Comparison of ENCODE assay signal across 28 cellular contexts in genomic region chr2:166560022-166560421, GRCh38.
"Had no signal": no experiment of that assay in that cellular context is flagged by ENCODE, and none has a peak within 500 bp of the region (broad histone marks: within the 10 kb centered on the region; RNA-seq: fewer than 3 reads in every experiment).

No MANE protein-coding gene starts in this region.

- DNase-seq: activated CD4-positive, alpha-beta T cell treated with anti-CD3 and anti-CD28 coated beads for 48 hours; activated CD4-positive, alpha-beta T cell treated with anti-CD3 and anti-CD28 coated beads, Interleukin-2, amount 50 U/mL, for 1 hour; activated CD4-positive, alpha-beta T cell treated with anti-CD3 and anti-CD28 coated beads, Interleukin-2, amount 50 U/mL, for 48 hours; activated CD8-positive, alpha-beta memory T cell treated with anti-CD3 and anti-CD28 coated beads for 24 hours; activated CD8-positive, alpha-beta T cell treated with anti-CD3 and anti-CD28 coated beads for 36 hours; activated effector memory CD4-positive, alpha-beta T cell treated with Interleukin-2 at 50 U/mL for 16 hours; activated gamma-delta T cell treated with Interleukin-2 at 50 U/mL for 16 hours; activated naive CD4-positive, alpha-beta T cell treated with anti-CD3 and anti-CD28 coated beads, Interleukin-2, amount 50 U/mL, for 16 hours; activated naive CD4-positive, alpha-beta T cell treated with Interleukin-2 at 50 U/mL for 16 hours; activated T-cell treated with anti-CD3 and anti-CD28 coated beads, Interleukin-2, amount 50 U/mL, for 4 hours; adrenal gland; amygdala; aorta; body of pancreas; caudate nucleus; cortex of kidney; dermis blood vessel endothelial cell; effector CD4-positive, alpha-beta T cell; effector memory CD8-positive, alpha-beta T cell; erythroblast; foreskin melanocyte; heart right ventricle; T-helper 2 cell had no signal

- H3K4me1 Mint-ChIP-seq: activated T-helper 17 cell treated with anti-CD3 and anti-CD28 coated beads, Interleukin-2, amount 50 U/mL, for 72 hours had no signal

- H3K27me3 ChIP-seq: adrenal gland, body of pancreas, esophagus muscularis mucosa, gastroesophageal sphincter, heart right ventricle had no signal

- H3K27me3 Mint-ChIP-seq: effector memory CD8-positive, alpha-beta T cell had no signal

- H3K4me1 ChIP-seq: adrenal gland, body of pancreas, esophagus muscularis mucosa, gastroesophageal sphincter, heart right ventricle had no signal

- H3K9me3 Mint-ChIP-seq: activated CD8-positive, alpha-beta T cell treated with anti-CD3 and anti-CD28 coated beads for 36 hours; activated T-cell treated with anti-CD3 and anti-CD28 coated beads, Interleukin-2, amount 50 U/mL, for 4 hours; activated T-helper 17 cell treated with anti-CD3 and anti-CD28 coated beads, Interleukin-2, amount 50 U/mL, for 72 hours had no signal

- FAIRE-seq: colon had no signal

- H3K27ac Mint-ChIP-seq: activated CD8-positive, alpha-beta T cell treated with anti-CD3 and anti-CD28 coated beads for 36 hours; activated naive CD8-positive, alpha-beta T cell; activated T-helper 17 cell treated with anti-CD3 and anti-CD28 coated beads, Interleukin-2, amount 50 U/mL, for 72 hours; effector memory CD8-positive, alpha-beta T cell had no signal

- ATAC-seq: activated CD8-positive, alpha-beta T cell treated with anti-CD3 and anti-CD28 coated beads for 36 hours; activated T-cell treated with anti-CD3 and anti-CD28 coated beads, Interleukin-2, amount 50 U/mL, for 4 hours; activated T-helper 17 cell treated with anti-CD3 and anti-CD28 coated beads, Interleukin-2, amount 50 U/mL, for 72 hours; body of pancreas; effector memory CD8-positive, alpha-beta T cell; gastroesophageal sphincter; heart right ventricle had no signal

- H3K36me3 ChIP-seq: adrenal gland, esophagus muscularis mucosa, gastroesophageal sphincter, heart right ventricle had no signal

- H3K4me3 Mint-ChIP-seq: activated CD8-positive, alpha-beta T cell treated with anti-CD3 and anti-CD28 coated beads for 36 hours; activated naive CD8-positive, alpha-beta T cell; activated T-cell treated with anti-CD3 and anti-CD28 coated beads, Interleukin-2, amount 50 U/mL, for 4 hours; activated T-helper 17 cell treated with anti-CD3 and anti-CD28 coated beads, Interleukin-2, amount 50 U/mL, for 72 hours; effector memory CD8-positive, alpha-beta T cell had no signal

- H3K36me3 Mint-ChIP-seq: activated naive CD8-positive, alpha-beta T cell had no signal

- H3K9me3 ChIP-seq: adrenal gland, body of pancreas, esophagus muscularis mucosa, gastroesophageal sphincter had no signal

- H3K4me3 ChIP-seq: adrenal gland, body of pancreas, esophagus muscularis mucosa, gastroesophageal sphincter, heart right ventricle had no signal
